In the genomic region with DNA sequence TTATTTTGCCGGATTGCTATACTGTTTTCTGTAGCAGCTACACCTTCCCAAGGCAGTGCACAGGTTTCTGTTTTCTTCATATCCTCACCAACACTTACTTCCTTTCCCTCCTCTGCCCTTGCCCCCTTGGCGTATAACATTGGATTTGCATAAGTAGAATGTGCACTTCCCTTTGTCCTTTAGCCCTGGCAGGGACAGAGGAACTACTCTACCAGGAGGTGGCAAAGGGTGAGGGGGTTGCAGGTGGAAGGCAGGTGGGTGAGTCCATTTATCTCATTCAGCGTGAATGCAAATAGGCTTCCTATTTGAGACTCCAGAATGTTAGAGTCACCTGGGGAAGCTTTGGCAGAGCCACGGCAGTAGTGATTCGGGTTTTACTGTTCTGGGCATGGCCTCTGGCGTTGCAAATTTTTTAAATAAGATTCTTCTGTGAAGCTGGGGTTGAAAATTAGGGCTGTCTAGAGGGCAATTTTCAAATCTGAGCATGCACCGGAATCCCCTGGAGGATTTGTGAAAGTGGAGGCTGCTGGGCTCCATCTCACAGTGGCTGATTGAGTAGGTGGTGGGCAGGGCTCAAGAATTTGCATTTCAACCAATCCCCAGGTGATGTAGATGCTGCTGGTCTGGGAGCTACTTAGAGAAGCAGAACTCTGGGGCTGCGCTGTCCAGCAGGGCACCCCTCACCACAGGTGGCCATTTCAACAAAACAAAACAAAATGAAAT, we compare ENCODE assay signal across 14 cellular contexts.
A peak's percentile ranks its signal among the peaks of the same experiment; 100 is the strongest.
DNase-seq lines count a peak whose midpoint lies in the region; ATAC-seq, FAIRE-seq and TF ChIP-seq lines count a peak whose summit lies in the region.
"Had no signal": no experiment of that assay in that cellular context is flagged by ENCODE, and none has a peak within 500 bp of the region (broad histone marks: within the 10 kb centered on the region; RNA-seq: fewer than 3 reads in every experiment).

No MANE protein-coding gene starts in this region.

- H2BK20ac ChIP-seq in H1 (ENCODE audit: low read length) = no peak overlapping the region; the same call in 1 of the 2 replicates

- no peak overlapping the region for H2BK5ac ChIP-seq in H1 (ENCODE audit: low read depth, low read length)

- H3K56ac ChIP-seq in H1 (replicated peaks; ENCODE audit: insufficient read length, low read depth, low read length) = no peak overlapping the region

- CTCF ChIA-PET in H1 (lab: Charles Lee; ENCODE audit: partially characterized antibody) = interaction anchor here (0.6 to 7.6 kb wide), 6 partner anchors 8 to 773 kb away, joined by 3 to 78 read pairs (median 12); no protein-coding TSS in a partner anchor

- peak; percentile 91 for FAIRE-seq in H1 (lab: Jason Lieb, UNC)
- FAIRE-seq: kidney had no signal

- H3K4me3 ChIP-seq in H1 (ENCODE audit: extremely low read depth in 1 of 4, insufficient read depth in 2 of 4, low read depth in 3 of 4, low read length in 4 of 4) = peak overlapping the region in 3 of 4 experiments; percentile 2 to 23 (median 2); a peak in 3 of 8 replicates
- H3K4me3 ChIP-seq: K562, SJSA1, thoracic aorta had no signal

- no peak overlapping the region for H3K18ac ChIP-seq in H1 (ENCODE audit: extremely low read depth, low read length)

- POLR2A ChIA-PET in H1 (lab: Charles Lee; ENCODE audit: partially characterized antibody) = interaction anchor here (0.8 to 2.3 kb wide), 3 partner anchors 8 to 10 kb away, joined by 3 to 5 read pairs (median 3); no protein-coding TSS in a partner anchor

- H3K79me1 ChIP-seq in H1 (ENCODE audit: low read depth, low read length) = no peaks in the 10 kb centered on the region

- no peak for TF ChIP-seq CTCF in H1 (IDR thresholded peaks at IDR 0.05; ENCODE audit: control extremely low read depth in 1 of 3, insufficient read depth in 1 of 3, low read depth in 1 of 3, low read length in 3 of 3)

- ATAC-seq in GM18511 (IDR thresholded peaks at IDR 0.05; ENCODE audit: unreplicated experiment) (peak; percentile 86), GM21526 (IDR thresholded peaks at IDR 0.05; ENCODE audit: low FRiP score, unreplicated experiment) (peak; percentile 60), HG03175 (IDR thresholded peaks at IDR 0.05; ENCODE audit: unreplicated experiment) (peak; percentile 73)
- ATAC-seq: K562 had no signal

- peak overlapping the region; percentile 56 for H4K91ac ChIP-seq in H1 (replicated peaks; ENCODE audit: insufficient read length, low read length)

- no peak overlapping the region for H4K5ac ChIP-seq in H1 (ENCODE audit: insufficient read length, low read depth, low read length)

- H2BK120ac ChIP-seq in H1 (replicated peaks; ENCODE audit: low read depth, low read length) = no peak overlapping the region

- no peaks in the 10 kb centered on the region for H3K23me2 ChIP-seq in H1 (ENCODE audit: low read depth, low read length)

- no peak overlapping the region for H3K14ac ChIP-seq in H1 (ENCODE audit: insufficient read length)

- no peaks in the 10 kb centered on the region for H3K36me3 ChIP-seq in H1 (ENCODE audit: control insufficient read depth in 2 of 4, insufficient read depth in 4 of 4, low read length in 3 of 4)
- H3K36me3 ChIP-seq: SJSA1, thoracic aorta had no signal

- H3K27ac ChIP-seq in H1 (ENCODE audit: low read depth, low read length) = no peak overlapping the region
- H3K27ac ChIP-seq: SJSA1, thoracic aorta had no signal

- H3K9ac ChIP-seq in H1 (replicated peaks in 1 of 4; ENCODE audit: extremely low read depth in 1 of 4, low read depth in 3 of 4, low read length in 3 of 4) = no peak overlapping the region; a peak in 1 of 7 replicates

- no peak for TF ChIP-seq EP300 in H1 (IDR thresholded peaks at IDR 0.05; ENCODE audit: borderline replicate concordance in 1 of 2, low read depth in 2 of 2, low read length in 2 of 2)

- 47% methylated on average over 8 of the region's 8 CpGs; no CpG with 5 or more reads in 1 of the 2 experiments for WGBS in H1 (ENCODE audit: extremely low coverage in 1 of 2, insufficient coverage in 1 of 2, insufficient read length in 1 of 2, insufficient replicate concordance in 2 of 2, low coverage in 1 of 2, low lambda C conversion rate in 2 of 2, missing lambda C conversion rate in 1 of 2), 2 experiments

- peak overlapping the region; percentile 9; the same call in 1 of the 2 replicates for H2BK15ac ChIP-seq in H1 (ENCODE audit: low read length)

- H3K79me2 ChIP-seq in H1 (ENCODE audit: control insufficient read depth in 1 of 2, insufficient read depth in 2 of 2, low read length in 2 of 2) = no peaks in the 10 kb centered on the region

- H3K9me3 ChIP-seq in H1 (ENCODE audit: insufficient read depth in 2 of 2, low read depth in 1 of 2, low read length in 1 of 2) = no peaks in the 10 kb centered on the region
- H3K9me3 ChIP-seq: SJSA1, thoracic aorta had no signal

- TF ChIP-seq POLR2A in H1 (IDR thresholded peaks at IDR 0.05; ENCODE audit: control extremely low read depth in 1 of 2, low read depth in 2 of 2, low read length in 2 of 2) = no peak

- peaks cover 0 to 20% (median 13%) of the 10 kb centered on the region in 4 experiments; a peak in 6 of 7 replicates for H3K4me1 ChIP-seq in H1 (replicated peaks in 1 of 4; ENCODE audit: control insufficient read depth in 3 of 4, insufficient read depth in 4 of 4, low read length in 3 of 4)
- H3K4me1 ChIP-seq: SJSA1 had no signal

- no peak overlapping the region for H2AK5ac ChIP-seq in H1 (ENCODE audit: low read depth, low read length)

- no peak overlapping the region for H3K4ac ChIP-seq in H1 (replicated peaks; ENCODE audit: insufficient read length, low read depth, low read length)

- DNase-seq in H1 (ENCODE audit: low read depth in 1 of 2, low spot score in 2 of 2) = no peak
- no peak for DNase-seq in SIG-M5 (lab: John Stamatoyannopoulos, UW)
- DNase-seq in dedifferentiated amniotic fluid mesenchymal stem cell (ENCODE audit: extremely low spot score) = no peak
- no peak for DNase-seq in AG08396 (ENCODE audit: low spot score)
- DNase-seq in stimulated activated naive CD4-positive, alpha-beta T cell treated with Interleukin-2 at 50 U/mL for 16 hours (lab: John Stamatoyannopoulos, UW) = no peak
- DNase-seq: DMS79; effector memory CD4-positive, alpha-beta T cell; kidney had no signal

- no peak overlapping the region; the same call in 1 of the 2 replicates for H2BK12ac ChIP-seq in H1 (ENCODE audit: low read depth, low read length)

- H3K4me2 ChIP-seq in H1 (ENCODE audit: insufficient read depth in 1 of 2, low read depth in 2 of 2, low read length in 2 of 2) = peak overlapping the region; percentile 50 to 52

- H3K23ac ChIP-seq in H1 (ENCODE audit: insufficient read length) = no peak overlapping the region

- no peaks in the 10 kb centered on the region for H4K20me1 ChIP-seq in H1 (replicated peaks in 1 of 2; ENCODE audit: control insufficient read depth in 1 of 2, insufficient read depth in 2 of 2, low read length in 2 of 2)

- no peaks in the 10 kb centered on the region for H3K27me3 ChIP-seq in H1 (replicated peaks in 1 of 4; ENCODE audit: control insufficient read depth in 3 of 4, extremely low read depth in 1 of 4, insufficient read depth in 3 of 4, low read length in 3 of 4)
- H3K27me3 ChIP-seq: SJSA1 had no signal

- no peak for TF ChIP-seq RAD21 in H1 (IDR thresholded peaks at IDR 0.05 in 1 of 2, conservative IDR thresholded peaks at IDR 0.05 in 1 of 2; ENCODE audit: low read depth in 2 of 2, low read length in 2 of 2)

- no peak overlapping the region for H4K8ac ChIP-seq in H1 (ENCODE audit: extremely low read depth, insufficient read depth, low read length)

- no peak overlapping the region for H2AFZ ChIP-seq in H1 (ENCODE audit: low read length)

TF ChIP-seq in H1, 55 proteins besides CTCF, POLR2A, EP300 and RAD21 (continues in another document):
- TF ChIP-seq ZNF274 (IDR thresholded peaks at IDR 0.05; ENCODE audit: borderline replicate concordance, extremely low read depth, low read length) = no peak
- no peak for TF ChIP-seq SP2 (IDR thresholded peaks at IDR 0.05; ENCODE audit: low read length)
- TF ChIP-seq SRF (IDR thresholded peaks at IDR 0.05; ENCODE audit: low read depth, low read length) = no peak
